ENCODE assay signal across 8 cellular contexts in genomic region chr14:53953828-53954550, GRCh38. TPM values are rescaled to one million over a fixed set of nuclear protein-coding genes. Genes with fewer than 3 reads are reported as not detected.
A peak's percentile ranks its signal among the peaks of the same experiment; 100 is the strongest.
DNase-seq lines count a peak whose midpoint lies in the region; ATAC-seq and TF ChIP-seq lines count a peak whose summit lies in the region.

No MANE protein-coding gene starts in this region.

- DNase-seq in Daoy (ENCODE audit: low read depth) (peak; percentile 71), astrocyte of the spinal cord (ENCODE audit: low read depth, low spot score) (peak; percentile 57), spleen (peak; percentile 70), NCI-H1048 (lab: John Stamatoyannopoulos, UW) (no peak)

- peaks cover 12% of the 10 kb centered on the region for H3K9me3 ChIP-seq in KOPT-K1 (ENCODE audit: insufficient read depth, low read length, poor library complexity, severe bottlenecking)
- H3K9me3 ChIP-seq in iPS-20b (ENCODE audit: insufficient read depth, low read depth, low read length): no peaks in the 10 kb centered on the region
- no peaks in the 10 kb centered on the region for H3K9me3 ChIP-seq in spleen

- ATAC-seq in HG02852 (IDR thresholded peaks at IDR 0.05; ENCODE audit: unreplicated experiment) (no peak), GM19035 (IDR thresholded peaks at IDR 0.05; ENCODE audit: unreplicated experiment) (no peak)

- no peak for TF ChIP-seq CTCF in astrocyte of the spinal cord (IDR thresholded peaks at IDR 0.05; ENCODE audit: low read depth, low read length)
- no peak for TF ChIP-seq CTCF in spleen (IDR thresholded peaks at IDR 0.05 in 8 of 11, conservative IDR thresholded peaks at IDR 0.05 in 3 of 11)

- peak overlapping the region; percentile 65 for H3K4me3 ChIP-seq in astrocyte of the spinal cord (ENCODE audit: low read depth, low read length)
- H3K4me3 ChIP-seq in iPS-20b (ENCODE audit: low read length): peak overlapping the region; percentile 94
- H3K4me3 ChIP-seq in spleen: peak overlapping the region; percentile 34 to 71 (median 46)

- in situ Hi-C loops in astrocyte of the spinal cord (cut with HindIII; ENCODE audit: low sequenced_read_pairs): no loop called here

- H3K36me3 ChIP-seq in KOPT-K1 (ENCODE audit: insufficient read depth, low read length): peaks cover 39% of the 10 kb centered on the region
- H3K36me3 ChIP-seq in iPS-20b (ENCODE audit: insufficient read depth, low read depth, low read length): peaks cover 19% of the 10 kb centered on the region; the same call in 1 of the 2 replicates
- H3K36me3 ChIP-seq in spleen: peaks cover 0 to 4% (median 0%) of the 10 kb centered on the region in 6 donors

- H3K27ac ChIP-seq in KOPT-K1 (ENCODE audit: low read depth, low read length, poor library complexity, severe bottlenecking): peak overlapping the region; percentile 63
- H3K27ac ChIP-seq in iPS-20b (ENCODE audit: low read length): no peak overlapping the region
- H3K27ac ChIP-seq in spleen: peak overlapping the region in 7 of 8 donors; percentile 65 to 80 (median 77)

- H3K27me3 ChIP-seq in iPS-20b (ENCODE audit: insufficient read depth, low read length) (peaks cover 97% of the 10 kb centered on the region), spleen (replicated peaks in 1 of 7) (peaks cover 0 to 100% (median 47%) of the 10 kb centered on the region in 7 donors)

- TF ChIP-seq POLR2A in spleen (IDR thresholded peaks at IDR 0.05): no peak

- intact Hi-C loops in spleen (cut with DNase I; ENCODE audit: low total_unique reads): no loop called here

- WGBS in spleen, 5 donors: 0 to 2% (median 1%) methylated on average over 42 to 51 of the region's 51 CpGs

- H3K9ac ChIP-seq in iPS-20b (ENCODE audit: low read depth, low read length): peak overlapping the region; percentile 62

- peaks cover 16% of the 10 kb centered on the region; the same call in 1 of the 2 replicates for H3K4me1 ChIP-seq in iPS-20b (ENCODE audit: insufficient read depth, low read length)
- peaks cover 12 to 60% (median 46%) of the 10 kb centered on the region in 6 donors for H3K4me1 ChIP-seq in spleen

RNA-seq across cellular contexts. Expression of gene BMP4, which starts 2.6 kb away (rescaled TPM):
- 8.0 and 9.5 TPM in 2 replicates for total RNA-seq in Daoy (2014; rRNA removed; shearing (Covaris generic))
- total RNA-seq in spleen: 1 to 10 TPM; 3.3 to 8.9 (median 4.1) TPM
- 1 to 10 TPM; 1.0 to 2.9 (median 2.1) TPM for polyA plus RNA-seq in spleen
